28 cellular contexts compared by ENCODE assay signal in genomic region chr7:55172881-55173609, GRCh38.
"Had no signal": no experiment of that assay in that cellular context is flagged by ENCODE, and none has a peak within 500 bp of the region (broad histone marks: within the 10 kb centered on the region; RNA-seq: fewer than 3 reads in every experiment).

No MANE protein-coding gene starts in this region.

- DNase-seq: activated B cell treated with CpG ODN at 0.5 μM for 24 hours; activated CD4-positive, alpha-beta T cell treated with anti-CD3 and anti-CD28 coated beads for 1 hour; activated CD4-positive, alpha-beta T cell treated with anti-CD3 and anti-CD28 coated beads, Interleukin-2, amount 10 ng/mL, durations not matched to agents 24 days and 14 days; activated CD4-positive, alpha-beta T cell treated with anti-CD3 and anti-CD28 coated beads, Interleukin-2, amount 50 U/mL, for 48 hours; activated naive CD4-positive, alpha-beta T cell; activated T-cell treated with anti-CD3 and anti-CD28 coated beads, Interleukin-2, amount 50 U/mL, for 1 hour; amniotic stem cell; body of pancreas; KG1; MG63; NCI-H1092 treated with DMSO at 0.1 percent for 48 hours; NCI-H1417 treated with DMSO at 0.1 percent for 48 hours; NCI-H1694; NCI-H2029; NCI-H510A treated with DMSO at 0.1 percent for 48 hours; NCI-H69; PC-3; SIG-M5; T-cell; T-helper 2 cell; T1000 had no signal

- H3K4me1 ChIP-seq: body of pancreas had no signal

- H3K9me3 Mint-ChIP-seq: activated B cell treated with CpG ODN at 0.5 μM for 24 hours; activated CD4-positive, alpha-beta T cell treated with anti-CD3 and anti-CD28 coated beads, Interleukin-2, amount 10 ng/mL, durations not matched to agents 24 days and 14 days; activated naive CD4-positive, alpha-beta T cell treated with anti-CD3 and anti-CD28 coated beads, Interleukin-2, amount 50 U/mL, for 24 hours; T-cell had no signal

- H3K9me3 ChIP-seq: ascending aorta, body of pancreas, MG63 had no signal

- FAIRE-seq: RCC 7860, TTC549 had no signal

- H3K27me3 Mint-ChIP-seq: activated CD4-positive, alpha-beta T cell treated with anti-CD3 and anti-CD28 coated beads, Interleukin-2, amount 10 ng/mL, durations not matched to agents 24 days and 14 days had no signal

- H3K4me1 Mint-ChIP-seq: activated B cell treated with CpG ODN at 0.5 μM for 24 hours; activated CD4-positive, alpha-beta T cell treated with anti-CD3 and anti-CD28 coated beads, Interleukin-2, amount 10 ng/mL, durations not matched to agents 24 days and 14 days; activated naive CD4-positive, alpha-beta T cell treated with anti-CD3 and anti-CD28 coated beads, Interleukin-2, amount 50 U/mL, for 24 hours; T-cell had no signal

- H3K27ac ChIP-seq: ascending aorta, body of pancreas, cardiac muscle cell, SK-N-MC had no signal

- H3K27ac Mint-ChIP-seq: activated B cell treated with CpG ODN at 0.5 μM for 24 hours; activated CD4-positive, alpha-beta T cell treated with anti-CD3 and anti-CD28 coated beads, Interleukin-2, amount 10 ng/mL, durations not matched to agents 24 days and 14 days; activated naive CD4-positive, alpha-beta T cell treated with anti-CD3 and anti-CD28 coated beads, Interleukin-2, amount 50 U/mL, for 24 hours; IgD-negative memory B cell; T-cell had no signal

- H3K4me3 Mint-ChIP-seq: activated B cell treated with CpG ODN at 0.5 μM for 24 hours; activated CD4-positive, alpha-beta T cell treated with anti-CD3 and anti-CD28 coated beads, Interleukin-2, amount 10 ng/mL, durations not matched to agents 24 days and 14 days; activated naive CD4-positive, alpha-beta T cell treated with anti-CD3 and anti-CD28 coated beads, Interleukin-2, amount 50 U/mL, for 24 hours; IgD-negative memory B cell; T-cell had no signal

- H3K4me3 ChIP-seq: ascending aorta, body of pancreas, cardiac muscle cell, MG63, SK-N-MC had no signal

- ATAC-seq: body of pancreas, T-cell had no signal

- H3K36me3 Mint-ChIP-seq: T-cell had no signal

- H3K36me3 ChIP-seq: cardiac muscle cell had no signal

- H3K27me3 ChIP-seq: ascending aorta, body of pancreas, cardiac muscle cell, MG63 had no signal
